Comparison of ENCODE assay signal across 13 cellular contexts in the genomic region with DNA sequence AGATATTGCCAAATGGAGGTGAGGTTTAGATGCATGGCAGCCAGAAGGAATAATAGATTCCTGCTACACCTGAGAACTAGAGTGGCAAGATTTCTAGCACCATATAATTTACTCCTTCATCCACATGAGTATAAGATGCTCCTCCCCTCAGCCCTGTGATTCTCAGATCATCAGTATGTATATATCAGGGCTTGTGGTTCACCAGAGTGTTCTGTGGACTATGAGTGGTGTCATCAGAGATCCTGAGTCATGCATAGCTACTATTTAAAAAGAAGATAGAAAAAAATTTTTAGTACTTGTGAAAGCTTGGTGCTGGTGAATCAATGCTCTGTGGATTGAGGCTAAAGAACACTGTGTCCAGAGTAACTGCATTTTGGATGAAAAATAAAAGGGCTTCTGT.
DNase-seq lines count a peak whose midpoint lies in the region; ATAC-seq lines count a peak whose summit lies in the region.
"Had no signal": no experiment of that assay in that cellular context is flagged by ENCODE, and none has a peak within 500 bp of the region (broad histone marks: within the 10 kb centered on the region; RNA-seq: fewer than 3 reads in every experiment).

No MANE protein-coding gene starts in this region.

- H3K36me3 ChIP-seq in ACC112 (ENCODE audit: insufficient read depth, low read length): no peaks in the 10 kb centered on the region
- H3K36me3 ChIP-seq: thyroid gland had no signal

- H3K27me3 ChIP-seq in ACC112 (ENCODE audit: insufficient read depth, low read length): no peaks in the 10 kb centered on the region
- H3K27me3 ChIP-seq: thyroid gland had no signal

- H2AFZ ChIP-seq in ACC112 (ENCODE audit: low read length, unreplicated experiment): peak overlapping the region; percentile 41

- H3K4me3 ChIP-seq in ACC112 (ENCODE audit: low read depth, low read length): peak overlapping the region; percentile 31; the same call in 1 of the 2 replicates
- H3K4me3 ChIP-seq: thyroid gland had no signal

- H3K79me2 ChIP-seq in ACC112 (ENCODE audit: control insufficient read depth, insufficient read depth, low read length, unreplicated experiment): no peaks in the 10 kb centered on the region

- DNase-seq in HT1080 (ENCODE audit: low read depth) (peak; percentile 74), hepatic stellate cell (ENCODE audit: low spot score) (peak; percentile 4)
- DNase-seq: ACHN; effector memory CD8-positive, alpha-beta T cell; NCI-H1694 treated with DMSO at 0.1 percent for 48 hours; right cardiac atrium; thyroid gland had no signal

- H3K27ac ChIP-seq in ACC112 (ENCODE audit: low read depth, low read length): peak overlapping the region; percentile 59
- peak overlapping the region; percentile 63 for H3K27ac ChIP-seq in angular gyrus (ENCODE audit: low read depth, low read length)
- H3K27ac ChIP-seq: thyroid gland had no signal

- H3K4me1 ChIP-seq in ACC112 (ENCODE audit: control insufficient read depth, insufficient read depth, low read length, unreplicated experiment): peaks cover 10% of the 10 kb centered on the region
- H3K4me1 ChIP-seq: thyroid gland had no signal

- ATAC-seq in HG03045 (IDR thresholded peaks at IDR 0.05; ENCODE audit: unreplicated experiment): no peak
- no peak for ATAC-seq in GM18861 (IDR thresholded peaks at IDR 0.05; ENCODE audit: unreplicated experiment)
- ATAC-seq in HG03097 (IDR thresholded peaks at IDR 0.05; ENCODE audit: low FRiP score, unreplicated experiment): no peak
- no peak for ATAC-seq in GM18502 (IDR thresholded peaks at IDR 0.05; ENCODE audit: poor library complexity, unreplicated experiment)
- ATAC-seq: effector memory CD8-positive, alpha-beta T cell; right cardiac atrium had no signal
